Comparison of ENCODE assay signal across 10 cellular contexts in genomic region chr1:11910914-11911228, GRCh38. TPM values are rescaled to one million over a fixed set of nuclear protein-coding genes. Genes with fewer than 3 reads are reported as not detected.
A peak's percentile ranks its signal among the peaks of the same experiment; 100 is the strongest.
DNase-seq lines count a peak whose midpoint lies in the region; ATAC-seq, FAIRE-seq and TF ChIP-seq lines count a peak whose summit lies in the region.
"Not testable (repeated sequence)": the region's sequence is repeated elsewhere in the genome, so short reads cannot be mapped to it uniquely, and the experiment has no call there.
"Had no signal": no experiment of that assay in that cellular context is flagged by ENCODE, and none has a peak within 500 bp of the region (broad histone marks: within the 10 kb centered on the region; RNA-seq: fewer than 3 reads in every experiment).

No MANE protein-coding gene starts in this region.

- POLR2A ChIA-PET in CD8-positive, alpha-beta T cell (lab: Charles Lee) = interaction anchor here (0.6 to 4.0 kb wide), 4 partner anchors 22 to 600 kb away, joined by 3 to 67 read pairs (median 6); partner anchors contain the start of gene MFN2

- intact Hi-C loops in CD8-positive, alpha-beta T cell (cut with DNase I, micrococcal nuclease) = loop anchor here in 1 of 2 experiments (10.0 kb wide), 1 partner anchor 314 kb away; no protein-coding TSS in a partner anchor
- intact Hi-C loops in natural killer cell (cut with micrococcal nuclease) = not testable (repeated sequence)

- not testable (repeated sequence) for H3K27me3 ChIP-seq in CD8-positive, alpha-beta T cell (ENCODE audit: insufficient read depth, low read length); astrocyte (ENCODE audit: insufficient read depth, low read length); cardiac muscle cell

- not testable (repeated sequence) for H4K20me1 ChIP-seq in astrocyte (ENCODE audit: insufficient read depth, low read length)

- H3K9ac ChIP-seq in astrocyte (ENCODE audit: low read length) = not testable (repeated sequence)

- not testable (repeated sequence) for H3K4me3 ChIP-seq in CD8-positive, alpha-beta T cell (ENCODE audit: low read depth, low read length); astrocyte (ENCODE audit: insufficient read depth, low read depth, low read length); cardiac muscle cell

- not testable (repeated sequence) for H3K9me3 ChIP-seq in CD8-positive, alpha-beta T cell (ENCODE audit: low read length); astrocyte (ENCODE audit: insufficient read depth, low read depth, low read length); cardiac muscle cell (ENCODE audit: low read depth)

- not testable (repeated sequence) for H3K4me3 Mint-ChIP-seq in CD8-positive, alpha-beta T cell; T-helper 2 cell treated with Interferon-gamma antibody and Interleukin-4, amounts not matched to agents 5 μg/mL and 100 μg/mL, for 36 hours; astrocyte (ENCODE audit: unreplicated experiment); natural killer cell; progenitor cell of endocrine pancreas (ENCODE audit: low read depth)
- peak overlapping the region; percentile 57 for H3K4me3 Mint-ChIP-seq in type B pancreatic cell

- H3K4me1 Mint-ChIP-seq in CD8-positive, alpha-beta T cell (ENCODE audit: low read depth) = peaks cover 23% of the 10 kb centered on the region
- H3K4me1 Mint-ChIP-seq in T-helper 2 cell treated with Interferon-gamma antibody and Interleukin-4, amounts not matched to agents 5 μg/mL and 100 μg/mL, for 36 hours (ENCODE audit: low read depth) = peaks cover 25% of the 10 kb centered on the region
- H3K4me1 Mint-ChIP-seq in astrocyte (ENCODE audit: low read depth, unreplicated experiment); progenitor cell of endocrine pancreas (ENCODE audit: low read depth): not testable (repeated sequence)
- peaks cover 31 to 32% of the 10 kb centered on the region in 2 donors for H3K4me1 Mint-ChIP-seq in natural killer cell
- peaks cover 24% of the 10 kb centered on the region for H3K4me1 Mint-ChIP-seq in type B pancreatic cell (ENCODE audit: unreplicated experiment)

- CTCF ChIA-PET in CD8-positive, alpha-beta T cell (lab: Charles Lee) = interaction anchor here (1.1 to 1.4 kb wide), 2 partner anchors 69 to 72 kb away, joined by 3 to 6 read pairs; partner anchors contain the start of gene MFN2

- H3K4me2 ChIP-seq in astrocyte (ENCODE audit: low read length) = not testable (repeated sequence)

- not testable (repeated sequence) for H3K27ac ChIP-seq in CD8-positive, alpha-beta T cell (ENCODE audit: low read depth, low read length); astrocyte (ENCODE audit: low read depth, low read length)
- peak overlapping the region; percentile 100 for H3K27ac ChIP-seq in cardiac muscle cell

- FAIRE-seq in astrocyte (lab: Jason Lieb, UNC) = not testable (repeated sequence)

- TF ChIP-seq CTCF in CD8-positive, alpha-beta T cell (IDR thresholded peaks at IDR 0.05); astrocyte (IDR thresholded peaks at IDR 0.05; ENCODE audit: insufficient read depth, low read depth, low read length); cardiac muscle cell (IDR thresholded peaks at IDR 0.05; ENCODE audit: low read depth, low read length); natural killer cell (IDR thresholded peaks at IDR 0.05); progenitor cell of endocrine pancreas (IDR thresholded peaks at IDR 0.05; ENCODE audit: unreplicated experiment); type B pancreatic cell (conservative IDR thresholded peaks at IDR 0.05): not testable (repeated sequence)

- H3K27me3 Mint-ChIP-seq in CD8-positive, alpha-beta T cell (ENCODE audit: low read depth); astrocyte (ENCODE audit: low read depth, unreplicated experiment); natural killer cell (ENCODE audit: low read depth in 2 of 2); progenitor cell of endocrine pancreas: not testable (repeated sequence)
- peaks cover 15% of the 10 kb centered on the region for H3K27me3 Mint-ChIP-seq in T-helper 2 cell treated with Interferon-gamma antibody and Interleukin-4, amounts not matched to agents 5 μg/mL and 100 μg/mL, for 36 hours (ENCODE audit: low read depth)
- H3K27me3 Mint-ChIP-seq in type B pancreatic cell = peaks cover 12% of the 10 kb centered on the region

- peak overlapping the region; percentile 18 for H3K27ac Mint-ChIP-seq in CD8-positive, alpha-beta T cell
- peak overlapping the region; percentile 41 for H3K27ac Mint-ChIP-seq in T-helper 2 cell treated with Interferon-gamma antibody and Interleukin-4, amounts not matched to agents 5 μg/mL and 100 μg/mL, for 36 hours
- peak overlapping the region; percentile 53 for H3K27ac Mint-ChIP-seq in astrocyte (ENCODE audit: unreplicated experiment)
- peak overlapping the region; percentile 99 to 100 for H3K27ac Mint-ChIP-seq in natural killer cell
- H3K27ac Mint-ChIP-seq in progenitor cell of endocrine pancreas = peak overlapping the region; percentile 100
- H3K27ac Mint-ChIP-seq in type B pancreatic cell = peak overlapping the region; percentile 100

- H2AFZ ChIP-seq in astrocyte (ENCODE audit: low read depth, low read length) = not testable (repeated sequence)

- not testable (repeated sequence) for H3K79me2 ChIP-seq in astrocyte (ENCODE audit: insufficient read depth, low read length)

- H3K9me3 Mint-ChIP-seq in CD8-positive, alpha-beta T cell; T-helper 2 cell treated with Interferon-gamma antibody and Interleukin-4, amounts not matched to agents 5 μg/mL and 100 μg/mL, for 36 hours; astrocyte (ENCODE audit: unreplicated experiment); natural killer cell; progenitor cell of endocrine pancreas (ENCODE audit: low read depth); type B pancreatic cell: not testable (repeated sequence)

- ATAC-seq in CD8-positive, alpha-beta T cell; natural killer cell: not testable (repeated sequence)

- H3K36me3 Mint-ChIP-seq in CD8-positive, alpha-beta T cell; T-helper 2 cell treated with Interferon-gamma antibody and Interleukin-4, amounts not matched to agents 5 μg/mL and 100 μg/mL, for 36 hours (ENCODE audit: low read depth); astrocyte (ENCODE audit: low read depth, unreplicated experiment); natural killer cell; progenitor cell of endocrine pancreas (ENCODE audit: insufficient read depth); type B pancreatic cell: not testable (repeated sequence)

- not testable (repeated sequence) for H3K36me3 ChIP-seq in CD8-positive, alpha-beta T cell (ENCODE audit: insufficient read depth, low read length); astrocyte (ENCODE audit: insufficient read depth, low read length); cardiac muscle cell

- H3K4me1 ChIP-seq in CD8-positive, alpha-beta T cell (ENCODE audit: insufficient read depth, low read length); astrocyte (ENCODE audit: insufficient read depth, low read length); cardiac muscle cell (ENCODE audit: low read depth): not testable (repeated sequence)

- DNase-seq in CD8-positive, alpha-beta T cell; T-helper 2 cell treated with Interferon-gamma antibody and Interleukin-4, amounts not matched to agents 5 μg/mL and 100 μg/mL, for 36 hours (ENCODE audit: low spot score); astrocyte (ENCODE audit: low read depth); cardiac muscle cell (ENCODE audit: low read depth in 1 of 2, low spot score in 1 of 2); natural killer cell; progenitor cell of endocrine pancreas (ENCODE audit: low spot score, unreplicated experiment); type B pancreatic cell (ENCODE audit: extremely low spot score, unreplicated experiment): not testable (repeated sequence)
- DNase-seq in NAMALWA (ENCODE audit: low spot score) = peak; percentile 41

RNA-seq across cellular contexts. Expression of gene KIAA2013, which starts 15.4 kb away (rescaled TPM):
- total RNA-seq in CD8-positive, alpha-beta T cell = 1 to 10 TPM; 8.3 to 8.6 TPM
- total RNA-seq in astrocyte = 56.0 and 60.4 TPM in 2 replicates
- 98.0 and 112 TPM in 2 replicates for total RNA-seq in cardiac muscle cell
- polyA plus RNA-seq in cardiac muscle cell = 100 and 115 TPM in 2 replicates
- 10 to 100 TPM; 32.0 to 44.8 (median 40.4) TPM for total RNA-seq in natural killer cell
- 36.6 and 37.5 TPM in 2 replicates for total RNA-seq in progenitor cell of endocrine pancreas
- 39.5 and 50.3 TPM in 2 replicates for total RNA-seq in type B pancreatic cell (ENCODE audit: low replicate concordance)

RNA-seq across cellular contexts. Expression of gene PLOD1, which starts 23.6 kb away (rescaled TPM):
- total RNA-seq in CD8-positive, alpha-beta T cell = 1 to 10 TPM; 2.0 to 2.4 TPM
- total RNA-seq in astrocyte (375 and 500 TPM in 2 replicates), cardiac muscle cell (158 and 185 TPM in 2 replicates), natural killer cell (10 to 100 TPM; 69.8 to 80.5 (median 80.4) TPM), progenitor cell of endocrine pancreas (76.1 and 80.7 TPM in 2 replicates), type B pancreatic cell (ENCODE audit: low replicate concordance) (81.8 and 110 TPM in 2 replicates)
- 149 and 167 TPM in 2 replicates for polyA plus RNA-seq in cardiac muscle cell

RNA-seq across cellular contexts. Expression of gene NPPB, which starts 52.1 kb away (rescaled TPM):
- not detected for total RNA-seq in CD8-positive, alpha-beta T cell
- 333 and 449 TPM in 2 replicates for total RNA-seq in astrocyte
- total RNA-seq in cardiac muscle cell = 18.9 and 192 TPM in 2 replicates
- polyA plus RNA-seq in cardiac muscle cell = 30.8 and 188 TPM in 2 replicates
- total RNA-seq in natural killer cell = not detected
- 5.3 and 9.1 TPM in 2 replicates for total RNA-seq in progenitor cell of endocrine pancreas
- total RNA-seq in type B pancreatic cell (ENCODE audit: low replicate concordance) = 0.71 and 1.7 TPM in 2 replicates
- total RNA-seq: HT1080, PC-9 had no signal

Comparison
In these comparisons a context has a peak if more than half of its experiments do, and no peak if none do; other contexts are left out.
1. H3K27ac Mint-ChIP-seq: peak in every context shown above with its lines; median percentile 100 in progenitor cell of endocrine pancreas; 100 in type B pancreatic cell; 100 in natural killer cell; 53 in astrocyte; 41 in T-helper 2 cell treated with Interferon-gamma antibody and Interleukin-4, amounts not matched to agents 5 μg/mL and 100 μg/mL, for 36 hours; 18 in CD8-positive, alpha-beta T cell.
2. RNA of gene PLOD1, which starts 23.6 kb away (total RNA-seq): 375 to 500 TPM in astrocyte, 158 to 185 TPM in cardiac muscle cell, 81.8 to 110 TPM in type B pancreatic cell, 76.1 to 80.7 TPM in progenitor cell of endocrine pancreas and 69.8 to 80.5 TPM in natural killer cell; 2.0 to 2.4 TPM in CD8-positive, alpha-beta T cell; every median in the first group is over 10 times any median in the second.